1 cellular context compared by ENCODE assay signal in genomic region chr6:291697-292505, GRCh38.
TF ChIP-seq lines count a peak whose summit lies in the region.

A gene with protein sequence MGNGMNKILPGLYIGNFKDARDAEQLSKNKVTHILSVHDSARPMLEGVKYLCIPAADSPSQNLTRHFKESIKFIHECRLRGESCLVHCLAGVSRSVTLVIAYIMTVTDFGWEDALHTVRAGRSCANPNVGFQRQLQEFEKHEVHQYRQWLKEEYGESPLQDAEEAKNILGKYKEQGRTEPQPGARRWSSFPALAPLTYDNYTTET (plus strand): TSS chr6:292487. CDS start chr6:292540, 53 bp downstream.

TF ChIP-seq in HepG2, 621 proteins besides CTCF, POLR2A, EP300 and RAD21 (continued from another document and continues in another):
- TF ChIP-seq, protein P1, sequence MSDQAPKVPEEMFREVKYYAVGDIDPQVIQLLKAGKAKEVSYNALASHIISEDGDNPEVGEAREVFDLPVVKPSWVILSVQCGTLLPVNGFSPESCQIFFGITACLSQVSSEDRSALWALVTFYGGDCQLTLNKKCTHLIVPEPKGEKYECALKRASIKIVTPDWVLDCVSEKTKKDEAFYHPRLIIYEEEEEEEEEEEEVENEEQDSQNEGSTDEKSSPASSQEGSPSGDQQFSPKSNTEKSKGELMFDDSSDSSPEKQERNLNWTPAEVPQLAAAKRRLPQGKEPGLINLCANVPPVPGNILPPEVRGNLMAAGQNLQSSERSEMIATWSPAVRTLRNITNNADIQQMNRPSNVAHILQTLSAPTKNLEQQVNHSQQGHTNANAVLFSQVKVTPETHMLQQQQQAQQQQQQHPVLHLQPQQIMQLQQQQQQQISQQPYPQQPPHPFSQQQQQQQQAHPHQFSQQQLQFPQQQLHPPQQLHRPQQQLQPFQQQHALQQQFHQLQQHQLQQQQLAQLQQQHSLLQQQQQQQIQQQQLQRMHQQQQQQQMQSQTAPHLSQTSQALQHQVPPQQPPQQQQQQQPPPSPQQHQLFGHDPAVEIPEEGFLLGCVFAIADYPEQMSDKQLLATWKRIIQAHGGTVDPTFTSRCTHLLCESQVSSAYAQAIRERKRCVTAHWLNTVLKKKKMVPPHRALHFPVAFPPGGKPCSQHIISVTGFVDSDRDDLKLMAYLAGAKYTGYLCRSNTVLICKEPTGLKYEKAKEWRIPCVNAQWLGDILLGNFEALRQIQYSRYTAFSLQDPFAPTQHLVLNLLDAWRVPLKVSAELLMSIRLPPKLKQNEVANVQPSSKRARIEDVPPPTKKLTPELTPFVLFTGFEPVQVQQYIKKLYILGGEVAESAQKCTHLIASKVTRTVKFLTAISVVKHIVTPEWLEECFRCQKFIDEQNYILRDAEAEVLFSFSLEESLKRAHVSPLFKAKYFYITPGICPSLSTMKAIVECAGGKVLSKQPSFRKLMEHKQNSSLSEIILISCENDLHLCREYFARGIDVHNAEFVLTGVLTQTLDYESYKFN (CRISPR knock-in tag; conservative IDR thresholded peaks at IDR 0.05), result peak; percentile 16; the same call in 1 of the 2 replicates
- TF ChIP-seq, protein P2, sequence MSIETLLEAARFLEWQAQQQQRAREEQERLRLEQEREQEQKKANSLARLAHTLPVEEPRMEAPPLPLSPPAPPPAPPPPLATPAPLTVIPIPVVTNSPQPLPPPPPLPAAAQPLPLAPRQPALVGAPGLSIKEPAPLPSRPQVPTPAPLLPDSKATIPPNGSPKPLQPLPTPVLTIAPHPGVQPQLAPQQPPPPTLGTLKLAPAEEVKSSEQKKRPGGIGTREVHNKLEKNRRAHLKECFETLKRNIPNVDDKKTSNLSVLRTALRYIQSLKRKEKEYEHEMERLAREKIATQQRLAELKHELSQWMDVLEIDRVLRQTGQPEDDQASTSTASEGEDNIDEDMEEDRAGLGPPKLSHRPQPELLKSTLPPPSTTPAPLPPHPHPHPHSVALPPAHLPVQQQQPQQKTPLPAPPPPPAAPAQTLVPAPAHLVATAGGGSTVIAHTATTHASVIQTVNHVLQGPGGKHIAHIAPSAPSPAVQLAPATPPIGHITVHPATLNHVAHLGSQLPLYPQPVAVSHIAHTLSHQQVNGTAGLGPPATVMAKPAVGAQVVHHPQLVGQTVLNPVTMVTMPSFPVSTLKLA (IDR thresholded peaks at IDR 0.05), result no peak
- TF ChIP-seq SMAD9 (CRISPR knock-in tag; IDR thresholded peaks at IDR 0.05), result no peak
- TF ChIP-seq MED1 (CRISPR knock-in tag; IDR thresholded peaks at IDR 0.05), result peak; percentile 13; the same call in 1 of the 2 replicates
- no peak for TF ChIP-seq RFX3 (CRISPR knock-in tag; IDR thresholded peaks at IDR 0.05)
- no peak for TF ChIP-seq ZNF33B (CRISPR knock-in tag; IDR thresholded peaks at IDR 0.05)
- no peak for TF ChIP-seq RAD51 (IDR thresholded peaks at IDR 0.05; ENCODE audit: borderline replicate concordance)
- no peak for TF ChIP-seq NFRKB (IDR thresholded peaks at IDR 0.05)
- TF ChIP-seq ZNF354B (CRISPR knock-in tag; IDR thresholded peaks at IDR 0.05), result no peak
- peak; percentile 27; the same call in 1 of the 2 replicates for TF ChIP-seq ZNF619 (CRISPR knock-in tag; IDR thresholded peaks at IDR 0.05)
- TF ChIP-seq ZNF343 (CRISPR knock-in tag; IDR thresholded peaks at IDR 0.05), result no peak
- TF ChIP-seq HNF4A (CRISPR knock-in tag; IDR thresholded peaks at IDR 0.05), result no peak
- 0 out of 2 replicates have a peak, but pooled peaks have one; percentile 44 for TF ChIP-seq ZSCAN21 (CRISPR knock-in tag; IDR thresholded peaks at IDR 0.05; ENCODE audit: borderline replicate concordance)
- no peak for TF ChIP-seq IKZF1 (IDR thresholded peaks at IDR 0.05)
- TF ChIP-seq, protein P3, sequence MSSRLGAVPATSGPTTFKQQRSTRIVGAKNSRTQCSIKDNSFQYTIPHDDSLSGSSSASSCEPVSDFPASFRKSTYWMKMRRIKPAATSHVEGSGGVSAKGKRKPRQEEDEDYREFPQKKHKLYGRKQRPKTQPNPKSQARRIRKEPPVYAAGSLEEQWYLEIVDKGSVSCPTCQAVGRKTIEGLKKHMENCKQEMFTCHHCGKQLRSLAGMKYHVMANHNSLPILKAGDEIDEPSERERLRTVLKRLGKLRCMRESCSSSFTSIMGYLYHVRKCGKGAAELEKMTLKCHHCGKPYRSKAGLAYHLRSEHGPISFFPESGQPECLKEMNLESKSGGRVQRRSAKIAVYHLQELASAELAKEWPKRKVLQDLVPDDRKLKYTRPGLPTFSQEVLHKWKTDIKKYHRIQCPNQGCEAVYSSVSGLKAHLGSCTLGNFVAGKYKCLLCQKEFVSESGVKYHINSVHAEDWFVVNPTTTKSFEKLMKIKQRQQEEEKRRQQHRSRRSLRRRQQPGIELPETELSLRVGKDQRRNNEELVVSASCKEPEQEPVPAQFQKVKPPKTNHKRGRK (CRISPR knock-in tag; IDR thresholded peaks at IDR 0.05), result no peak
- 0 out of 2 replicates have a peak, but pooled peaks have one; percentile 50 for TF ChIP-seq CHD2 (IDR thresholded peaks at IDR 0.05; ENCODE audit: low read depth, low read length)
- no peak for TF ChIP-seq BATF2 (CRISPR knock-in tag; IDR thresholded peaks at IDR 0.05)
- no peak; the same call in 1 of the 2 replicates for TF ChIP-seq ZNF788 (CRISPR knock-in tag; IDR thresholded peaks at IDR 0.05; ENCODE audit: borderline replicate concordance)
- TF ChIP-seq, protein P4, sequence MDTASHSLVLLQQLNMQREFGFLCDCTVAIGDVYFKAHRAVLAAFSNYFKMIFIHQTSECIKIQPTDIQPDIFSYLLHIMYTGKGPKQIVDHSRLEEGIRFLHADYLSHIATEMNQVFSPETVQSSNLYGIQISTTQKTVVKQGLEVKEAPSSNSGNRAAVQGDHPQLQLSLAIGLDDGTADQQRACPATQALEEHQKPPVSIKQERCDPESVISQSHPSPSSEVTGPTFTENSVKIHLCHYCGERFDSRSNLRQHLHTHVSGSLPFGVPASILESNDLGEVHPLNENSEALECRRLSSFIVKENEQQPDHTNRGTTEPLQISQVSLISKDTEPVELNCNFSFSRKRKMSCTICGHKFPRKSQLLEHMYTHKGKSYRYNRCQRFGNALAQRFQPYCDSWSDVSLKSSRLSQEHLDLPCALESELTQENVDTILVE (CRISPR knock-in tag; IDR thresholded peaks at IDR 0.05), result peak; percentile 25; the same call in 1 of the 2 replicates
- TF ChIP-seq THAP11 (CRISPR knock-in tag; IDR thresholded peaks at IDR 0.05), result peak; percentile 50; the same call in 1 of the 2 replicates
- 0 out of 2 replicates have a peak, but pooled peaks have one; percentile 42 for TF ChIP-seq ZNF264 (CRISPR knock-in tag; IDR thresholded peaks at IDR 0.05)
- peak; percentile 60 for TF ChIP-seq KDM2A (CRISPR knock-in tag; IDR thresholded peaks at IDR 0.05; ENCODE audit: borderline replicate concordance, low read depth)
- TF ChIP-seq ZNF891 (CRISPR knock-in tag; IDR thresholded peaks at IDR 0.05), result 0 out of 2 replicates have a peak, but pooled peaks have one; percentile 20
- TF ChIP-seq, protein P5, sequence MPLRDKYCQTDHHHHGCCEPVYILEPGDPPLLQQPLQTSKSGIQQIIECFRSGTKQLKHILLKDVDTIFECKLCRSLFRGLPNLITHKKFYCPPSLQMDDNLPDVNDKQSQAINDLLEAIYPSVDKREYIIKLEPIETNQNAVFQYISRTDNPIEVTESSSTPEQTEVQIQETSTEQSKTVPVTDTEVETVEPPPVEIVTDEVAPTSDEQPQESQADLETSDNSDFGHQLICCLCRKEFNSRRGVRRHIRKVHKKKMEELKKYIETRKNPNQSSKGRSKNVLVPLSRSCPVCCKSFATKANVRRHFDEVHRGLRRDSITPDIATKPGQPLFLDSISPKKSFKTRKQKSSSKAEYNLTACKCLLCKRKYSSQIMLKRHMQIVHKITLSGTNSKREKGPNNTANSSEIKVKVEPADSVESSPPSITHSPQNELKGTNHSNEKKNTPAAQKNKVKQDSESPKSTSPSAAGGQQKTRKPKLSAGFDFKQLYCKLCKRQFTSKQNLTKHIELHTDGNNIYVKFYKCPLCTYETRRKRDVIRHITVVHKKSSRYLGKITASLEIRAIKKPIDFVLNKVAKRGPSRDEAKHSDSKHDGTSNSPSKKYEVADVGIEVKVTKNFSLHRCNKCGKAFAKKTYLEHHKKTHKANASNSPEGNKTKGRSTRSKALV (CRISPR knock-in tag; IDR thresholded peaks at IDR 0.05), result peak; percentile 25; the same call in 1 of the 2 replicates
- no peak for TF ChIP-seq ZNF530 (CRISPR knock-in tag; IDR thresholded peaks at IDR 0.05; ENCODE audit: low read depth)
- peak; percentile 84; the same call in 1 of the 2 replicates for TF ChIP-seq ARID4A (CRISPR knock-in tag; IDR thresholded peaks at IDR 0.05; ENCODE audit: borderline replicate concordance)
- no peak for TF ChIP-seq TIGD3 (CRISPR knock-in tag; IDR thresholded peaks at IDR 0.05; ENCODE audit: borderline replicate concordance)
- no peak for TF ChIP-seq HOXA9 (CRISPR knock-in tag; IDR thresholded peaks at IDR 0.05; ENCODE audit: borderline replicate concordance)
- TF ChIP-seq ZNF572 (CRISPR knock-in tag; IDR thresholded peaks at IDR 0.05), result peak; percentile 95; the same call in 1 of the 2 replicates
- TF ChIP-seq, protein P6, sequence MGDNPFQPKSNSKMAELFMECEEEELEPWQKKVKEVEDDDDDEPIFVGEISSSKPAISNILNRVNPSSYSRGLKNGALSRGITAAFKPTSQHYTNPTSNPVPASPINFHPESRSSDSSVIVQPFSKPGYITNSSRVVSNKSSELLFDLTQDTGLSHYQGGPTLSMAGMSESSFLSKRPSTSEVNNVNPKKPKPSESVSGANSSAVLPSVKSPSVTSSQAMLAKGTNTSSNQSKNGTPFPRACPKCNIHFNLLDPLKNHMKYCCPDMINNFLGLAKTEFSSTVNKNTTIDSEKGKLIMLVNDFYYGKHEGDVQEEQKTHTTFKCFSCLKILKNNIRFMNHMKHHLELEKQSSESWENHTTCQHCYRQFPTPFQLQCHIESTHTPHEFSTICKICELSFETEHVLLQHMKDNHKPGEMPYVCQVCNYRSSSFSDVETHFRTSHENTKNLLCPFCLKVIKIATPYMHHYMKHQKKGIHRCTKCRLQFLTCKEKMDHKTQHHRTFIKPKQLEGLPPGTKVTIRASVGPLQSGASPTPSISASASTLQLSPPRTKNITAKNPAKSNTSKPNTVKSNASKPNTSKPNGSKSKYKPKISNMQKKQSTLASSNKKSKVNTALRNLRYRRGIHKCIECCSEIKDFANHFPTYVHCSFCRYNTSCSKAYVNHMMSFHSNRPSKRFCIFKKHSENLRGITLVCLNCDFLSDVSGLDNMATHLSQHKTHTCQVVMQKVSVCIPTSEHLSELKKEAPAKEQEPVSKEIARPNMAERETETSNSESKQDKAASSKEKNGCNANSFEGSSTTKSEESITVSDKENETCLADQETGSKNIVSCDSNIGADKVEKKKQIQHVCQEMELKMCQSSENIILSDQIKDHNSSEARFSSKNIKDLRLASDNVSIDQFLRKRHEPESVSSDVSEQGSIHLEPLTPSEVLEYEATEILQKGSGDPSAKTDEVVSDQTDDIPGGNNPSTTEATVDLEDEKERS (CRISPR knock-in tag; IDR thresholded peaks at IDR 0.05), result no peak
- TF ChIP-seq ZNF749 (CRISPR knock-in tag; IDR thresholded peaks at IDR 0.05; ENCODE audit: borderline replicate concordance), result peak; percentile 92; the same call in 1 of the 2 replicates
- no peak; the same call in 1 of the 2 replicates for TF ChIP-seq TOPORS (CRISPR knock-in tag; IDR thresholded peaks at IDR 0.05)
- TF ChIP-seq SRY (CRISPR knock-in tag; IDR thresholded peaks at IDR 0.05), result peak; percentile 69; the same call in 1 of the 2 replicates
- TF ChIP-seq MLLT10 (CRISPR knock-in tag; IDR thresholded peaks at IDR 0.05), result no peak
- TF ChIP-seq, protein P7, sequence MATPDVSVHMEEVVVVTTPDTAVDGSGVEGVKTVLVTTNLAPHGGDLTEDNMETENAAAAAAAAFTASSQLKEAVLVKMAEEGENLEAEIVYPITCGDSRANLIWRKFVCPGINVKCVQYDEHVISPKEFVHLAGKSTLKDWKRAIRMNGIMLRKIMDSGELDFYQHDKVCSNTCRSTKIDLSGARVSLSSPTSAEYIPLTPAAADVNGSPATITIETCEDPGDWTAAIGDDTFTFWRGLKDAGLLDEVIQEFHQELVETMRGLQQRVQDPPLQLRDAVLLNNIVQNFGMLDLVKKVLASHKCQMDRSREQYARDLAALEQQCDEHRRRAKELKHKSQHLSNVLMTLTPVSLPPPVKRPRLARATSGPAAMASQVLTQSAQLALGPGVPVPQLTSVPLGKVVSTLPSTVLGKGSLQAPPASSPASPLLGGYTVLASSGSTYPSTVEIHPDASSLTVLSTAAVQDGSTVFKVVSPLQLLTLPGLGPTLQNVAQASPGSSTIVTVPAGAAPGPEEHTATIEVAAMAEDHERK (CRISPR knock-in tag; IDR thresholded peaks at IDR 0.05; ENCODE audit: low read depth), result no peak
- TF ChIP-seq ZNF382 (CRISPR knock-in tag; IDR thresholded peaks at IDR 0.05; ENCODE audit: borderline replicate concordance), result no peak
